12 cellular contexts compared by ENCODE assay signal in the genomic region with DNA sequence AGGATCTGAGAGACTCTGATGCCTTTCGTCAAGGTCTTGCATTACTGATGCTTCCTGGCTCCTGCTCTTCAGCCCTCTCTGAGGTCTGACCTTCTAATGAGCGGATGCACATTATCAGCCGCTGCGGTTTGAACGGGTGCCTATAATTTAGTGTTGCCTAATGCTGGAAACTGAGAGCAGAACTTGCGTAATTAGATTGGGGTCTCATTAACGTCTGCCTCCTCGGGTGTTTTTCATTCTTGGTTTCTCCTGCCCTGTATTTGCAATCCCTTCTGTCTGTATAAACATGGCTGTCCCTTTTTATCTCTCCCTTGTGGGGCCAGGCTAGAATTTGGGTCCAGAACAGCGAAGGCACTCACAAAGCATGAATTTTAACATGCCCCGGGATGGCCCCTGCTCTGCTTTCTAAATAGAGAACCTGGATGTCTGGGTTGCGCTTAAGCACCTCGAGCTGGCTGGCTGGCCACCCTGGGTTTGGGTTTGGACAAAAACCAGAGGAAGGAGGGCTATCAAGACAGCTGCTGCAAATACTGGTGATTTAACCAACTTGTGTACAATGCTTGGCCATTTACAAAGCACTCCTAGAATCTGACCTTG.
DNase-seq lines count a peak whose midpoint lies in the region; ATAC-seq and TF ChIP-seq lines count a peak whose summit lies in the region.
"Had no signal": no experiment of that assay in that cellular context is flagged by ENCODE, and none has a peak within 500 bp of the region (broad histone marks: within the 10 kb centered on the region; RNA-seq: fewer than 3 reads in every experiment).

No MANE protein-coding gene starts in this region.

- H2BK5ac ChIP-seq in mesendoderm (ENCODE audit: low read length) = no peak overlapping the region

- intact Hi-C loops in lower lobe of right lung (cut with DNase I) = no loop called here

- H3K27me3 ChIP-seq in lower lobe of right lung (ENCODE audit: low read depth) (no peaks in the 10 kb centered on the region), mesendoderm (ENCODE audit: insufficient read depth, low read length, poor library complexity) (no peaks in the 10 kb centered on the region)

- no peak overlapping the region for H3K56ac ChIP-seq in mesendoderm (ENCODE audit: low read length)

- no peak overlapping the region for H3K4me2 ChIP-seq in mesendoderm (ENCODE audit: low read length)

- no peak overlapping the region for H2BK120ac ChIP-seq in mesendoderm (ENCODE audit: low read depth, low read length)

- no peak overlapping the region for H2AK5ac ChIP-seq in mesendoderm (ENCODE audit: low read length)

- H2BK15ac ChIP-seq in mesendoderm (replicated peaks; ENCODE audit: low read depth) = no peak overlapping the region

- no peaks in the 10 kb centered on the region for H3K79me2 ChIP-seq in mesendoderm (ENCODE audit: control insufficient read depth, insufficient read depth, low read length)

- H3K4me3 ChIP-seq in choroid plexus epithelial cell (ENCODE audit: low read depth, low read length) (no peak overlapping the region), lower lobe of right lung (no peak overlapping the region), mesendoderm (ENCODE audit: low read length) (no peak overlapping the region)
- H3K4me3 ChIP-seq: skin epidermis had no signal

- H3K9me3 ChIP-seq in lower lobe of right lung = peaks cover 12% of the 10 kb centered on the region

- H3K36me3 ChIP-seq in lower lobe of right lung = no peaks in the 10 kb centered on the region
- H3K36me3 ChIP-seq in mesendoderm (ENCODE audit: control insufficient read depth, insufficient read depth, low read length) = no peaks in the 10 kb centered on the region

- peak; percentile 40 to 59 for ATAC-seq in lower lobe of right lung
- no peak for ATAC-seq in HG03432 (IDR thresholded peaks at IDR 0.05; ENCODE audit: unreplicated experiment)

- no CpG with 5 or more reads among the region's 12 CpGs for WGBS in mesendoderm (ENCODE audit: extremely low coverage, insufficient coverage, low lambda C conversion rate)

- H3K23ac ChIP-seq in mesendoderm (ENCODE audit: low read length) = no peak overlapping the region

- no peak overlapping the region for H4K5ac ChIP-seq in mesendoderm (ENCODE audit: low read length)

- H3K79me1 ChIP-seq in mesendoderm (ENCODE audit: low read length) = no peaks in the 10 kb centered on the region

- H3K4ac ChIP-seq in mesendoderm (ENCODE audit: low read depth, low read length) = no peak overlapping the region

- DNase-seq in SKM-1 treated with dmso at 0.1 percent for 144 hours (lab: John Stamatoyannopoulos, UW; ENCODE audit: unreplicated experiment) = peak; percentile 7
- no peak for DNase-seq in SKM-1 (lab: John Stamatoyannopoulos, UW; ENCODE audit: unreplicated experiment)
- DNase-seq in choroid plexus epithelial cell (ENCODE audit: low read depth) = peak; percentile 94
- DNase-seq in lower lobe of right lung = no peak
- DNase-seq in DMS153 (lab: John Stamatoyannopoulos, UW) = no peak
- no peak for DNase-seq in mesendoderm
- DNase-seq in pons (ENCODE audit: low spot score) = no peak
- DNase-seq: activated CD4-positive, alpha-beta T cell treated with anti-CD3 and anti-CD28 coated beads for 48 hours; NCI-H2081 treated with DMSO at 0.1 percent for 48 hours; RPMI8226 had no signal

- TF ChIP-seq CTCF in choroid plexus epithelial cell (conservative IDR thresholded peaks at IDR 0.05; ENCODE audit: low read depth, low read length) = no peak
- no peak for TF ChIP-seq CTCF in lower lobe of right lung (IDR thresholded peaks at IDR 0.05)

- H4K8ac ChIP-seq in mesendoderm (ENCODE audit: low read depth, low read length) = no peak overlapping the region

- H3K18ac ChIP-seq in mesendoderm (ENCODE audit: low read length) = no peak overlapping the region

- H3K4me1 ChIP-seq in lower lobe of right lung (no peaks in the 10 kb centered on the region), mesendoderm (ENCODE audit: control insufficient read depth, low read depth, low read length) (no peaks in the 10 kb centered on the region)

- no peak overlapping the region for H3K9ac ChIP-seq in mesendoderm (ENCODE audit: low read length)

- H3K27ac ChIP-seq in lower lobe of right lung = no peak overlapping the region
- H3K27ac ChIP-seq in mesendoderm (ENCODE audit: low read depth, low read length) = no peak overlapping the region
- H3K27ac ChIP-seq: skin epidermis had no signal

Comparison
In these comparisons a context has a peak if more than half of its experiments do, and no peak if none do; other contexts are left out.
1. DNase-seq: peak in SKM-1 treated with dmso at 0.1 percent for 144 hours (single experiment) and choroid plexus epithelial cell (single experiment); none in SKM-1 (single experiment), lower lobe of right lung (single experiment), DMS153 (single experiment), mesendoderm (single experiment) and pons (single experiment).